In genomic region chr10:110405401-110405800, GRCh38 we compare ENCODE assay signal across 2 cellular contexts.
TF ChIP-seq lines count a peak whose summit lies in the region.

No MANE protein-coding gene starts in this region.

TF ChIP-seq in A549, 52 proteins besides CTCF, POLR2A, EP300 and RAD21 (continued from another document):
- TF ChIP-seq KDM5A (IDR thresholded peaks at IDR 0.05) (no peak), JUN (IDR thresholded peaks at IDR 0.05) (no peak), CHD4 (IDR thresholded peaks at IDR 0.05; ENCODE audit: borderline replicate concordance) (no peak), RNF2 (IDR thresholded peaks at IDR 0.05; ENCODE audit: borderline replicate concordance, low read depth) (no peak), HDAC2 (IDR thresholded peaks at IDR 0.05) (no peak), HOXA7 (CRISPR knock-in tag; IDR thresholded peaks at IDR 0.05) (no peak), EHF (CRISPR knock-in tag; IDR thresholded peaks at IDR 0.05) (no peak), NR3C1 (IDR thresholded peaks at IDR 0.05) (no peak), HOXB13 (CRISPR knock-in tag; IDR thresholded peaks at IDR 0.05; ENCODE audit: low read depth) (no peak), ZFP36 (IDR thresholded peaks at IDR 0.05; ENCODE audit: borderline replicate concordance, partially characterized antibody) (no peak)
- TF ChIP-seq, protein P1, sequence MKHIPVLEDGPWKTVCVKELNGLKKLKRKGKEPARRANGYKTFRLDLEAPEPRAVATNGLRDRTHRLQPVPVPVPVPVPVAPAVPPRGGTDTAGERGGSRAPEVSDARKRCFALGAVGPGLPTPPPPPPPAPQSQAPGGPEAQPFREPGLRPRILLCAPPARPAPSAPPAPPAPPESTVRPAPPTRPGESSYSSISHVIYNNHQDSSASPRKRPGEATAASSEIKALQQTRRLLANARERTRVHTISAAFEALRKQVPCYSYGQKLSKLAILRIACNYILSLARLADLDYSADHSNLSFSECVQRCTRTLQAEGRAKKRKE (CRISPR knock-in tag; IDR thresholded peaks at IDR 0.05; ENCODE audit: low read depth), result no peak

TF ChIP-seq in IMR-90, 13 proteins besides CTCF, POLR2A, EP300 and RAD21:
- TF ChIP-seq MAFK (IDR thresholded peaks at IDR 0.05; ENCODE audit: low read depth, low read length), result no peak
- no peak for TF ChIP-seq BHLHE40 (IDR thresholded peaks at IDR 0.05; ENCODE audit: low read depth, low read length)
- no peak for TF ChIP-seq RCOR1 (IDR thresholded peaks at IDR 0.05; ENCODE audit: insufficient replicate concordance, low read length)
- TF ChIP-seq MAZ (IDR thresholded peaks at IDR 0.05; ENCODE audit: borderline replicate concordance, low read depth, low read length), result no peak
